Comparison of ENCODE assay signal across 8 cellular contexts in the genomic region with DNA sequence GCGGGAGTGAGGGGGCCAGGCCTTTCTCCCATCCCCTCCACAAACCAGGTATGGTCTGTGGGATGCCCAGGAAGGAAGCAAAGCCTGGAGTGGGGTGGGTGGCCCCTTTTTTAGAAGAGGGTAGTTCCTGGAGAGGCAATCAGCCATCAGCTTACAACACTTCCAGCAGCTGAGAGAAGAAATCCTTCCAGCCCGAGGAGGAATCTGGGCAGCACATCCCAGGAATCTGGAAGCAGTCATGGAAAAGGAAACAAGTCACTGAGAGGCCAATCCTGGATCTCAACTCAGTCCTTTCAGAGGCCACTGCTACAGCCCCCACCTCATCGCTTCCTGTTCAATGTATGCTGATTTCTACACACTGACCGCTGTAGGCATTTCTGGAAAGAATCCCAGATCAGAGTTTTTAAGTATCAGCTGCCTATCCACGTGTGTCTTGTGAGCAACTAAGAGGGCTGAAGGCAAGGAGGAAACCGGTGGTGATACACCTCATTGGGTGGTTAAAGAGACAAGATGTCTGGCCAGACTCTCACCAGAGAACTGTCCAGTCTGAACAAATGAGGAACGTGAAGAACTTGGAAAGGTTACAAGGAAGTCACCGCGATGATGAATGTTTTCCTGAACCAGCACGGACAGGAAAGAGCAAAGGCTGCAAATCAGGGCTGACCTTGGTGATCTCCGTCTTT. TPM values are rescaled to one million over a fixed set of nuclear protein-coding genes. Genes with fewer than 3 reads are reported as not detected.
DNase-seq lines count a peak whose midpoint lies in the region; ATAC-seq lines count a peak whose summit lies in the region.

No MANE protein-coding gene starts in this region.

- peak overlapping the region in 1 of 2 donors; percentile 20 for H3K9ac ChIP-seq in mucosa of rectum (ENCODE audit: low read depth in 1 of 2, low read length in 2 of 2)

- no peaks in the 10 kb centered on the region for H3K9me3 ChIP-seq in mucosa of rectum (ENCODE audit: control insufficient read depth in 2 of 2, low read length in 2 of 2)

- peaks cover 13 to 16% of the 10 kb centered on the region in 2 donors for H3K4me1 ChIP-seq in mucosa of rectum (ENCODE audit: control insufficient read depth in 2 of 2, insufficient read depth in 2 of 2, low read length in 2 of 2)

- H3K27ac Mint-ChIP-seq in activated CD4-positive, alpha-beta T cell treated with anti-CD3 and anti-CD28 coated beads, Interleukin-2, amount 10 ng/mL, durations not matched to agents 24 days and 14 days: no peak overlapping the region

- H3K27ac ChIP-seq in mucosa of rectum (ENCODE audit: low read depth in 2 of 2, low read length in 2 of 2): peak overlapping the region; percentile 29 to 59

- H3K36me3 ChIP-seq in mucosa of rectum (ENCODE audit: control insufficient read depth in 2 of 2, insufficient read depth in 2 of 2, low read length in 2 of 2): no peaks in the 10 kb centered on the region

- no peaks in the 10 kb centered on the region for H3K27me3 ChIP-seq in mucosa of rectum (ENCODE audit: control insufficient read depth in 2 of 2, insufficient read depth in 2 of 2, low read length in 2 of 2)

- H3K36me3 Mint-ChIP-seq in activated CD4-positive, alpha-beta T cell treated with anti-CD3 and anti-CD28 coated beads, Interleukin-2, amount 10 ng/mL, durations not matched to agents 24 days and 14 days (ENCODE audit: low read depth): no peaks in the 10 kb centered on the region

- H3K4me1 Mint-ChIP-seq in activated CD4-positive, alpha-beta T cell treated with anti-CD3 and anti-CD28 coated beads, Interleukin-2, amount 10 ng/mL, durations not matched to agents 24 days and 14 days: peaks cover 15% of the 10 kb centered on the region

- H3K4me3 ChIP-seq in mucosa of rectum (ENCODE audit: low read length in 2 of 2): no peak overlapping the region

- DNase-seq in AG08395 (ENCODE audit: low spot score) (peak; percentile 76), NCI-H2196 (lab: John Stamatoyannopoulos, UW; ENCODE audit: unreplicated experiment) (peak; percentile 85), dermis microvascular lymphatic vessel endothelial cell (ENCODE audit: low read depth in 2 of 2) (peak; percentile 64 to 95), T-helper 9 cell (no peak), GM19240 (ENCODE audit: insufficient read length, low spot score) (no peak)
- DNase-seq in activated CD4-positive, alpha-beta T cell treated with anti-CD3 and anti-CD28 coated beads, Interleukin-2, amount 10 ng/mL, durations not matched to agents 24 days and 14 days: no peak

- H3K27me3 Mint-ChIP-seq in activated CD4-positive, alpha-beta T cell treated with anti-CD3 and anti-CD28 coated beads, Interleukin-2, amount 10 ng/mL, durations not matched to agents 24 days and 14 days: no peaks in the 10 kb centered on the region

- no peak overlapping the region for H3K4me3 Mint-ChIP-seq in activated CD4-positive, alpha-beta T cell treated with anti-CD3 and anti-CD28 coated beads, Interleukin-2, amount 10 ng/mL, durations not matched to agents 24 days and 14 days

- ATAC-seq in GM19324 (IDR thresholded peaks at IDR 0.05; ENCODE audit: low FRiP score, unreplicated experiment): no peak

- H3K9me3 Mint-ChIP-seq in activated CD4-positive, alpha-beta T cell treated with anti-CD3 and anti-CD28 coated beads, Interleukin-2, amount 10 ng/mL, durations not matched to agents 24 days and 14 days: peaks cover 3% of the 10 kb centered on the region

- intact Hi-C loops in activated CD4-positive, alpha-beta T cell treated with anti-CD3 and anti-CD28 coated beads, Interleukin-2, amount 10 ng/mL, durations not matched to agents 24 days and 14 days (cut with micrococcal nuclease): no loop called here

RNA-seq across cellular contexts. Expression of a gene that starts 46.5 kb away (rescaled TPM):
- total RNA-seq in dermis microvascular lymphatic vessel endothelial cell: 7.2 and 11.4 TPM in 2 replicates
- total RNA-seq in activated CD4-positive, alpha-beta T cell treated with anti-CD3 and anti-CD28 coated beads, Interleukin-2, amount 10 ng/mL, durations not matched to agents 24 days and 14 days: 34.8 and 37.7 TPM in 2 replicates

Comparison
In these comparisons a context has a peak if more than half of its experiments do, and no peak if none do; other contexts are left out.
1. DNase-seq: peak in AG08395 (single experiment), NCI-H2196 (single experiment) and dermis microvascular lymphatic vessel endothelial cell (2 of 2); none in activated CD4-positive, alpha-beta T cell treated with anti-CD3 and anti-CD28 coated beads, Interleukin-2, amount 10 ng/mL, durations not matched to agents 24 days and 14 days (single experiment), T-helper 9 cell (single experiment) and GM19240 (single experiment).